ENCODE assay signal across 2 cellular contexts in the genomic region with DNA sequence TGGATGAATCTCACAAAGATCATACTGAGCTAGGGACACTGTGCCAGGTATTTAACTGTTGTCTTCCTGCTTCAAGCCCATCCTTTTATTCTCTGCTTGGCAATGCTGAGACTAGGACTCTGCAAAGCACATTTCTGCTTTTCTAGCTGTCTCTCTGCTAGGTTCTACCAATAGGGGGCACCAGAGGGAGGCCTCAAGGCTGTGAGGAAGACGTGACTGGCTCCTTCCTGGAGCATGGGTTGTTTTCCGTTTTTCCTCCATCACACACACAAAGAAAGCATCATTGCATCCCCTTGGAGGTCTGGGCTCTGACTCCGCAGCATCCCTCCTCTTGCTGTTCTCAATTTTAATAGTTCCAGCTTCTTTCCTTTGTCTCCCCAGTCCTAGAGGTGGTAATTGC.
TF ChIP-seq lines count a peak whose summit lies in the region.

No MANE protein-coding gene starts in this region.

TF ChIP-seq in SK-N-SH, 30 proteins besides CTCF, POLR2A, EP300 and RAD21 (continued from another document):
- TF ChIP-seq REST (IDR thresholded peaks at IDR 0.05; ENCODE audit: low read depth, low read length) (no peak), RCOR1 (IDR thresholded peaks at IDR 0.05; ENCODE audit: low read length) (no peak), TAF1 (IDR thresholded peaks at IDR 0.05; ENCODE audit: borderline replicate concordance, low read depth, low read length) (no peak), POLR2AphosphoS5 (IDR thresholded peaks at IDR 0.05; ENCODE audit: low read depth, low read length) (no peak)
- TF ChIP-seq, protein P1, sequence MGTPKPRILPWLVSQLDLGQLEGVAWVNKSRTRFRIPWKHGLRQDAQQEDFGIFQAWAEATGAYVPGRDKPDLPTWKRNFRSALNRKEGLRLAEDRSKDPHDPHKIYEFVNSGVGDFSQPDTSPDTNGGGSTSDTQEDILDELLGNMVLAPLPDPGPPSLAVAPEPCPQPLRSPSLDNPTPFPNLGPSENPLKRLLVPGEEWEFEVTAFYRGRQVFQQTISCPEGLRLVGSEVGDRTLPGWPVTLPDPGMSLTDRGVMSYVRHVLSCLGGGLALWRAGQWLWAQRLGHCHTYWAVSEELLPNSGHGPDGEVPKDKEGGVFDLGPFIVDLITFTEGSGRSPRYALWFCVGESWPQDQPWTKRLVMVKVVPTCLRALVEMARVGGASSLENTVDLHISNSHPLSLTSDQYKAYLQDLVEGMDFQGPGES (IDR thresholded peaks at IDR 0.05; ENCODE audit: low read depth, low read length) = no peak

TF ChIP-seq in SK-N-SH treated with all-trans-retinoic acid at 6 μM for 48 hours, 23 proteins besides CTCF, POLR2A, EP300 and RAD21 (continued from another document):
- TF ChIP-seq ZFP3 (CRISPR knock-in tag; IDR thresholded peaks at IDR 0.05) (no peak), ARNTL (CRISPR knock-in tag; IDR thresholded peaks at IDR 0.05; ENCODE audit: borderline replicate concordance, low read depth) (no peak)
